Comparison of ENCODE assay signal across 17 cellular contexts in the genomic region with DNA sequence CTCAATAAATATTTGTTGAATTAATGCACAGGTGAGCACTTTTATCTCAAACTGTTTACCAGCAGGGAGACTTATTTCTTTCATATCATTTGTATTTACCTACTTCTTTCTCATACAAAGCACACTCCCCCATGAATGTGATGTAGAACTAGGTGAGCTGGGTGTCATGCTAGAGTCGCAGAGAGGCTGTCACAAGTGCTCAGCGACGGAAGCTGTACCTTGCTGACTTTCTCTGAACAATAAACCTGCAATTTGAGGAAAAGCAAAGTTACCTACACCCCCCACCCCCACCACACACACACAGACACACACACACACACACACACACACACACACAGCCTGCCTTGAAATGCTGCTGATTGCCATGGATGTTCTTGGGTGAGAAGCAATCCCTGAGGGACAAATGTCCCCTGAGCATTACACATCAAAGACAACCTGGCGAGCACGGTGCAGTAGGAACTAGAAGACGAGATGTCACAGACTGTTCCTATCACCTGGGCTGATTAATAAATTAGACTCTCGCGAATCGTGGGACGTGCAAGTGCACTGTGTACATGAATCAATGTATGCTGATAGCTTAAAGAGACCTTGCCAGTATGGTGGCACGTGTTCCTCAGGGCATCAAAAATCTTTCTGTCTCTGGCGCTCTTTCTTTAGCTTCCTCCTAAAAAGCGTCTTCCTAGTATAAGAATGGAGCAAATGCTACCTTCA.
"Had no signal": no experiment of that assay in that cellular context is flagged by ENCODE, and none has a peak within 500 bp of the region (broad histone marks: within the 10 kb centered on the region; RNA-seq: fewer than 3 reads in every experiment).

No MANE protein-coding gene starts in this region.

- ATAC-seq: gastrocnemius medialis; left lobe of liver; lower lobe of right lung; natural killer cell treated with Interleukin-12 subunit alpha and Interleukin-12 subunit beta and Interleukin-15 and Interleukin-18, amount 100 ng/mL, for 72 hours; right cardiac atrium had no signal

- H3K36me3 ChIP-seq: gastrocnemius medialis, lower lobe of right lung, neural progenitor cell, ovary had no signal

- H3K4me1 ChIP-seq: gastrocnemius medialis, lower lobe of right lung had no signal

- DNase-seq: effector CD4-positive, alpha-beta T cell; endodermal cell; erythroblast; gastrocnemius medialis; islet precursor cell; lower lobe of right lung; ovary; right cardiac atrium; small intestine; stimulated activated CD4-positive, alpha-beta T cell treated with anti-CD3 and anti-CD28 coated beads, Interleukin-12 subunit alpha, Interleukin-12 subunit beta, amount 100 ng/mL, for 4 hours; stimulated activated CD4-positive, alpha-beta T cell treated with anti-CD3 and anti-CD28 coated beads, Interleukin-2, amount 100 ng/mL, for 48 hours; stimulated activated naive CD4-positive, alpha-beta T cell treated with Interleukin-2 at 50 U/mL for 16 hours; trophoblast cell had no signal

- H3K4me3 ChIP-seq: coronary artery, gastrocnemius medialis, lower lobe of right lung, neural progenitor cell, ovary had no signal

- H3K9me3 ChIP-seq: gastrocnemius medialis, lower lobe of right lung, ovary had no signal
